ENCODE assay signal across 8 cellular contexts in the genomic region with DNA sequence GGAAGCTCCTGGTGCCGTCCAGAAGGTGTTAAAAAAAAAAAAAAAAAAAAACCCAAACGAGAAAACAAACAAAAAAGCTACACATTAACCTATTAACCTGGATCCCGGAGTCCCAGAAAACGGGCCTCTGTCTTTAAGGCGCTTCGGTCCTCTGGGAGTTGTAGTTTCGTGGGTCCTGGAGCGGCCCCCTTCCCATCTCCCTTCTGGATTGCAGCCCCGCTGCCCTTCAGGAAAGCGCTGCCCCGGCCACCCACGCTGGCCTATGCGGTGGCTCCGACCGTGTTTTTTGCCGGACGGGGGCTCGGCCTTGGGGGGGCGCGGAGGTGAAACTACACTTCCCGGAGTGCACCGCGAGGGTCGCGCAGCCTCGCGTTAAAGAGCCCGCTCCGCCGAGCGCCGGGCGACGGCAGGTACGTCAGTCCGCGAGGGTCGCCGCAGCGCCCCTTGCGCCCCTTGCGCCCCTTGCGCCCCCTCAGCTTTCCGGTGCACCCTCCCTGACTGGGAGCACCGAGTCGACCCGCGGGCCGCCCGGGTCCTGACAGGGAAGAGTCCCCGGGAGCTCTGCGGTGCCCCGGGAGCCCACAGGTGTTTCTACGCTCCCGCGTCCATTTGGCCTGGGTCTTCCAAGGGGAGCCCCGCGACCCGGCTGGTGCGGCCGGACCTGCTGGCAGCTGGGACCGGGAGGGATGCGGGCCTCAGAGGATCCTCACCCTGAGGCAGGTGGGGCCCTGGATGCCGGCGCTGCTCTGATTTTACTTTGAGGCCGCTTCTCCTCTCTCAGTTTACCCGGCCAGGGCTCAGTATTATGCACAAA. TPM values are rescaled to one million over a fixed set of nuclear protein-coding genes. Genes with fewer than 3 reads are reported as not detected.
DNase-seq lines count a peak whose midpoint lies in the region; ATAC-seq and TF ChIP-seq lines count a peak whose summit lies in the region.

A gene (plus strand): TSS at position 375 of the 814 bp plus-strand sequence. CDS start 8,596 bp downstream, outside the sequence.

- peak within 1 kb of the TSS; percentile 92 for H3K27ac Mint-ChIP-seq in activated naive CD8-positive, alpha-beta T cell treated with anti-CD3 and anti-CD28 coated beads for 36 hours

- H3K36me3 Mint-ChIP-seq in activated naive CD8-positive, alpha-beta T cell treated with anti-CD3 and anti-CD28 coated beads for 36 hours, result no peaks in the 10 kb centered on the region

- no peaks in the 10 kb centered on the region for H3K27me3 ChIP-seq in transverse colon

- H3K4me3 ChIP-seq in SK-N-MC, result peak within 1 kb of the TSS; percentile 88
- peak within 1 kb of the TSS; percentile 90 to 98 (median 93) for H3K4me3 ChIP-seq in transverse colon

- DNase-seq in Daoy (ENCODE audit: low read depth), result peak; percentile 61
- peak; percentile 98 for DNase-seq in HuH-7.5 (ENCODE audit: low spot score)
- DNase-seq in SK-N-MC (ENCODE audit: low read depth, low spot score), result no peak
- peak; percentile 71 for DNase-seq in activated naive CD8-positive, alpha-beta T cell treated with anti-CD3 and anti-CD28 coated beads for 36 hours
- peak; percentile 86 for DNase-seq in cardiac septum (ENCODE audit: low spot score)
- peak; percentile 69 for DNase-seq in pons (ENCODE audit: low spot score)
- DNase-seq in transverse colon, result peak; percentile 66

- TF ChIP-seq EP300 in transverse colon (IDR thresholded peaks at IDR 0.05; ENCODE audit: low read depth), result no peak

- peak in 2 of 5 experiments; percentile 4 to 16 for TF ChIP-seq CTCF in transverse colon (IDR thresholded peaks at IDR 0.05)

- no peaks in the 10 kb centered on the region for H3K36me3 ChIP-seq in SK-N-MC (ENCODE audit: insufficient read depth, low read length)
- no peaks in the 10 kb centered on the region for H3K36me3 ChIP-seq in transverse colon

- peaks cover 0 to 21% (median 9%) of the 10 kb centered on the region in 4 donors for H3K4me1 ChIP-seq in transverse colon

- peak within 1 kb of the TSS; percentile 87 for H3K4me3 Mint-ChIP-seq in activated naive CD8-positive, alpha-beta T cell treated with anti-CD3 and anti-CD28 coated beads for 36 hours

- H3K9ac ChIP-seq in SK-N-MC (ENCODE audit: insufficient read length), result peak within 1 kb of the TSS; percentile 96

- H3K4me1 Mint-ChIP-seq in activated naive CD8-positive, alpha-beta T cell treated with anti-CD3 and anti-CD28 coated beads for 36 hours, result peaks cover 16% of the 10 kb centered on the region

- peak; percentile 34 for TF ChIP-seq POLR2A in transverse colon (IDR thresholded peaks at IDR 0.05)

- WGBS in transverse colon (ENCODE audit: low coverage in 1 of 2), 2 donors, result 0 to 2% methylated on average over 8 to 55 of the region's 67 CpGs

- ATAC-seq in GM21526 (IDR thresholded peaks at IDR 0.05; ENCODE audit: low FRiP score, unreplicated experiment), result peak; percentile 76

- no peaks in the 10 kb centered on the region for H3K9me3 ChIP-seq in SK-N-MC (ENCODE audit: low read depth, low read length)
- H3K9me3 ChIP-seq in transverse colon, result no peaks in the 10 kb centered on the region

- intact Hi-C loops in cardiac septum (cut with DNase I), result no loop called here
- intact Hi-C loops in transverse colon (cut with DNase I; ENCODE audit: low total_unique reads), result loop anchor here (5.0 kb wide), 1 partner anchor 72 kb away; no protein-coding TSS in a partner anchor

- H3K9me3 Mint-ChIP-seq in activated naive CD8-positive, alpha-beta T cell treated with anti-CD3 and anti-CD28 coated beads for 36 hours, result no peaks in the 10 kb centered on the region

- no peaks in the 10 kb centered on the region for H3K27me3 Mint-ChIP-seq in activated naive CD8-positive, alpha-beta T cell treated with anti-CD3 and anti-CD28 coated beads for 36 hours

- H3K27ac ChIP-seq in SK-N-MC (peak within 1 kb of the TSS; percentile 96), transverse colon (peak within 1 kb of the TSS; percentile 90 to 94 (median 92))

- in situ Hi-C loops in transverse colon (cut with MboI; ENCODE audit: low pct_ligation_motif_present in 1 of 4, low pct_unique_long_range_greater_than_20kb in 1 of 4, low sequenced_read_pairs in 3 of 4), result loop anchor here in 2 of 4 donors (10.0 to 25.0 kb wide), 2 partner anchors 50 to 92 kb away; no protein-coding TSS in a partner anchor

RNA-seq across cellular contexts. Expression of the gene that starts here (rescaled TPM):
- 2.1 and 6.7 TPM in 2 replicates for total RNA-seq in Daoy (2014; rRNA removed; shearing (Covaris generic))
- 1 to 10 TPM; 8.7 to 9.6 TPM for total RNA-seq in activated naive CD8-positive, alpha-beta T cell treated with anti-CD3 and anti-CD28 coated beads for 36 hours
- total RNA-seq in cardiac septum (9.4 TPM), transverse colon (10 to 100 TPM; 38.5 to 62.7 (median 43.1) TPM)
